9 cellular contexts compared by ENCODE assay signal in the genomic region with DNA sequence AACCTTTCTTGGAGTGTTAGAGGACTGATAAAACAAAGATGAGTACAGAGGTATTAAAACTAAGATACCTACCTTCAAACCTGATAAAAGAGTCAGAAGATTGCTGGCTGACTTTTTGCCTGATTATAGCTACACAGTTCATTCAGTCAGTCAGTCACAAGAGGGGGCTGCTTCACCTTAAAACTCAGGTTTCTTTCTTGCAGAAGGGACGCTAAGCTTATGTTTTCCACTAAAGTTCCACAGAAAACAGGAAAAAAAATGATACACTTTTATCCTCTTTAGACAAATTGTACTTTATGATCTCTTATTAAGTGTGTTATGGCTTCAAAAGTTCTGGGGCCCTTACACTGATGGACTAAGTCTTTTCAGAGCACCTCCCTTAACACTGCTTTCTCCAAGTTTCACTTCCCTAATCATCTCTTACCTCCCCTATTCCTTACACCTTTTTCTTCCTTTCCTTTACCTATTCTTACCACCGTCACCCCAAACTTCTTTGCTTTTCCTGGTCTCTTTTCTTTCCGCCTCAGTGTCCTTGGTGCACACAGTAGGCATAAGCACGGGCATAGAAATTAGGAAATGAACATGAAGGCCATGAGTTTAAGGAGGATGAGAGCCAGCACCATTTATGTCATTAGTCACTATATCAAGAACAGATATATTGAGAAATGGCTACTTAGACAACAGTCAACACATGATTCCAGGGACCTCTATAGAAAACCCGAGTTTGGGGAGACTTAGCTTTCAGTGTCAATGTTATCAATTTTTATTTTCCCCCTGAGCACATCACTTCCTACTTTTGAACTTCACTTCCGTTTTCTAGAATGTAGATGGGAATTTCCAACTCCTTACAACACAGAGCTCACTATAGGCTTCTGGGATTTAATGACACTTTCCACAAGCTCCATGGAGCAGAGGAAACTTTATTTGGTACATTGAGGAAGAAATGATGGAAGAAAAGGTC.
A peak's percentile ranks its signal among the peaks of the same experiment; 100 is the strongest.
DNase-seq lines count a peak whose midpoint lies in the region; TF ChIP-seq lines count a peak whose summit lies in the region.
"Had no signal": no experiment of that assay in that cellular context is flagged by ENCODE, and none has a peak within 500 bp of the region (broad histone marks: within the 10 kb centered on the region; RNA-seq: fewer than 3 reads in every experiment).

No MANE protein-coding gene starts in this region.

- no peak overlapping the region for H3K4me3 ChIP-seq in mesendoderm (ENCODE audit: low read length)
- H3K4me3 ChIP-seq: upper lobe of right lung had no signal

- H3K4me3 Mint-ChIP-seq in Calu3 (ENCODE audit: low read depth, unreplicated experiment): no peak overlapping the region
- H3K4me3 Mint-ChIP-seq in activated naive CD8-positive, alpha-beta T cell: peak overlapping the region; percentile 85

- no peak overlapping the region for H2BK120ac ChIP-seq in mesendoderm (ENCODE audit: low read depth, low read length)

- no peaks in the 10 kb centered on the region for H3K36me3 ChIP-seq in mesendoderm (ENCODE audit: control insufficient read depth, insufficient read depth, low read length)
- H3K36me3 ChIP-seq: upper lobe of right lung had no signal

- H3K27ac Mint-ChIP-seq in Calu3 (ENCODE audit: unreplicated experiment): no peak overlapping the region
- peak overlapping the region; percentile 91 for H3K27ac Mint-ChIP-seq in activated naive CD8-positive, alpha-beta T cell

- H3K4me2 ChIP-seq in mesendoderm (ENCODE audit: low read length): no peak overlapping the region

- H3K79me1 ChIP-seq in mesendoderm (ENCODE audit: low read length): no peaks in the 10 kb centered on the region

- no peak overlapping the region for H3K27ac ChIP-seq in mesendoderm (ENCODE audit: low read depth, low read length)
- H3K27ac ChIP-seq: upper lobe of right lung had no signal

- CTCF ChIA-PET in Calu3 (lab: Charles Lee): interaction anchor here (0.6 to 1.4 kb wide), 9 partner anchors 22 to 253 kb away, joined by 3 to 10 read pairs (median 5); no protein-coding TSS in a partner anchor

- H3K36me3 Mint-ChIP-seq in Calu3 (ENCODE audit: insufficient read depth, unreplicated experiment): no peaks in the 10 kb centered on the region
- no peaks in the 10 kb centered on the region for H3K36me3 Mint-ChIP-seq in activated naive CD8-positive, alpha-beta T cell

- intact Hi-C loops in Calu3 (cut with micrococcal nuclease; ENCODE audit: unreplicated experiment): no loop called here

- no peak for TF ChIP-seq CTCF in Calu3 (IDR thresholded peaks at IDR 0.05; ENCODE audit: unreplicated experiment)

- H2AK5ac ChIP-seq in mesendoderm (ENCODE audit: low read length): no peak overlapping the region

- H3K9ac ChIP-seq in mesendoderm (ENCODE audit: low read length): no peak overlapping the region

- DNase-seq in Calu3 (peak; percentile 27), HT-29 (ENCODE audit: low spot score) (peak; percentile 15), mesendoderm (peak; percentile 23), T1000 (lab: John Stamatoyannopoulos, UW) (no peak), SKM-1 (lab: John Stamatoyannopoulos, UW; ENCODE audit: unreplicated experiment) (no peak)
- no peak for DNase-seq in stimulated activated CD4-positive, alpha-beta T cell treated with anti-CD3 and anti-CD28 coated beads, Interleukin-15, amount 100 ng/mL, for 24 hours
- no peak for DNase-seq in effector CD4-positive, alpha-beta T cell
- DNase-seq: upper lobe of right lung had no signal

- H3K79me2 ChIP-seq in mesendoderm (ENCODE audit: control insufficient read depth, insufficient read depth, low read length): no peaks in the 10 kb centered on the region

- H4K8ac ChIP-seq in mesendoderm (ENCODE audit: low read depth, low read length): no peak overlapping the region

- no peaks in the 10 kb centered on the region for H3K27me3 ChIP-seq in mesendoderm (ENCODE audit: insufficient read depth, low read length, poor library complexity)
- H3K27me3 ChIP-seq: upper lobe of right lung had no signal

- peaks cover 50% of the 10 kb centered on the region for H3K27me3 Mint-ChIP-seq in Calu3 (ENCODE audit: unreplicated experiment)
- no peaks in the 10 kb centered on the region for H3K27me3 Mint-ChIP-seq in activated naive CD8-positive, alpha-beta T cell

- no peaks in the 10 kb centered on the region for H3K9me3 Mint-ChIP-seq in Calu3 (ENCODE audit: low read depth, unreplicated experiment)
- H3K9me3 Mint-ChIP-seq in activated naive CD8-positive, alpha-beta T cell (ENCODE audit: low read depth): no peaks in the 10 kb centered on the region

- 100% methylated on average over 1 of the region's 6 CpGs for WGBS in mesendoderm (ENCODE audit: extremely low coverage, insufficient coverage, low lambda C conversion rate)

- H3K18ac ChIP-seq in mesendoderm (ENCODE audit: low read length): no peak overlapping the region

- no peak overlapping the region for H2BK5ac ChIP-seq in mesendoderm (ENCODE audit: low read length)

- no peak overlapping the region for H3K4ac ChIP-seq in mesendoderm (ENCODE audit: low read depth, low read length)

- H3K23ac ChIP-seq in mesendoderm (ENCODE audit: low read length): no peak overlapping the region

- no peaks in the 10 kb centered on the region for H3K4me1 ChIP-seq in mesendoderm (ENCODE audit: control insufficient read depth, low read depth, low read length)
- H3K4me1 ChIP-seq: upper lobe of right lung had no signal

- H2BK15ac ChIP-seq in mesendoderm (replicated peaks; ENCODE audit: low read depth): no peak overlapping the region

- no peak overlapping the region for H3K56ac ChIP-seq in mesendoderm (ENCODE audit: low read length)

- H3K4me1 Mint-ChIP-seq in Calu3 (ENCODE audit: low read depth, unreplicated experiment): peaks cover 9% of the 10 kb centered on the region
- H3K4me1 Mint-ChIP-seq in activated naive CD8-positive, alpha-beta T cell (ENCODE audit: low read depth): peaks cover 18% of the 10 kb centered on the region

- BruUV-seq in Calu3 (replicated peaks; lab: Mats Ljungman, UMichigan): no TSS peak

- no peak overlapping the region for H4K5ac ChIP-seq in mesendoderm (ENCODE audit: low read length)

Comparison
In these comparisons a context has a peak if more than half of its experiments do, and no peak if none do; other contexts are left out.
1. DNase-seq: peak in Calu3 (single experiment), HT-29 (single experiment) and mesendoderm (single experiment); none in T1000 (single experiment), stimulated activated CD4-positive, alpha-beta T cell treated with anti-CD3 and anti-CD28 coated beads, Interleukin-15, amount 100 ng/mL, for 24 hours (single experiment), effector CD4-positive, alpha-beta T cell (single experiment) and SKM-1 (single experiment).